ENCODE assay signal across 9 cellular contexts in genomic region chr1:12434686-12435085, GRCh38.
DNase-seq lines count a peak whose midpoint lies in the region; ATAC-seq and TF ChIP-seq lines count a peak whose summit lies in the region.
"Had no signal": no experiment of that assay in that cellular context is flagged by ENCODE, and none has a peak within 500 bp of the region (broad histone marks: within the 10 kb centered on the region; RNA-seq: fewer than 3 reads in every experiment).

No MANE protein-coding gene starts in this region.

- peaks cover 51% of the 10 kb centered on the region for H3K4me1 ChIP-seq in KMS-11 (ENCODE audit: low read depth, poor library complexity, severe bottlenecking)

- H4K20me1 ChIP-seq in KMS-11 (ENCODE audit: insufficient read depth), result no peaks in the 10 kb centered on the region

- H3K4me3 ChIP-seq in KMS-11 (IDR thresholded peaks at IDR 0.05; ENCODE audit: insufficient read depth, low read depth, low read length) (no peak overlapping the region), fibroblast of the aortic adventitia (ENCODE audit: low read depth, low read length) (no peak overlapping the region)

- no peak for DNase-seq in activated CD4-positive, alpha-beta memory T cell treated with anti-CD3 and anti-CD28 coated beads, Interleukin-2, amount 10 ng/mL, durations not matched to agents 7 days and 5 days
- DNase-seq in fibroblast of the aortic adventitia (ENCODE audit: low read depth) (peak; percentile 68), globus pallidus (ENCODE audit: low spot score) (no peak), SK-N-DZ (ENCODE audit: low spot score) (no peak)
- DNase-seq: amniotic stem cell, NCI-H1092 had no signal

- peak overlapping the region; percentile 42 for H3K4me3 Mint-ChIP-seq in activated CD4-positive, alpha-beta memory T cell treated with anti-CD3 and anti-CD28 coated beads, Interleukin-2, amount 10 ng/mL, durations not matched to agents 7 days and 5 days
- no peak overlapping the region for H3K4me3 Mint-ChIP-seq in stimulated activated memory B cell treated with anti-CD40 and anti-IgM and Interleukin-4, amounts not matched to agents 10 μg/mL and 1 μg/mL and 100 μg/mL, for 72 hours

- no peak for ATAC-seq in stimulated activated memory B cell treated with anti-CD40 and anti-IgM and Interleukin-4, amounts not matched to agents 10 μg/mL and 1 μg/mL and 100 μg/mL, for 72 hours
- no peak for ATAC-seq in HG03097 (IDR thresholded peaks at IDR 0.05; ENCODE audit: low FRiP score, unreplicated experiment)

- H3K9me3 Mint-ChIP-seq in activated CD4-positive, alpha-beta memory T cell treated with anti-CD3 and anti-CD28 coated beads, Interleukin-2, amount 10 ng/mL, durations not matched to agents 7 days and 5 days, result peaks cover 6% of the 10 kb centered on the region
- no peaks in the 10 kb centered on the region for H3K9me3 Mint-ChIP-seq in stimulated activated memory B cell treated with anti-CD40 and anti-IgM and Interleukin-4, amounts not matched to agents 10 μg/mL and 1 μg/mL and 100 μg/mL, for 72 hours

- no peaks in the 10 kb centered on the region for H3K27me3 ChIP-seq in KMS-11 (ENCODE audit: insufficient read depth, low read depth)

- CTCF ChIA-PET in activated CD4-positive, alpha-beta memory T cell treated with anti-CD3 and anti-CD28 coated beads, Interleukin-2, amount 10 ng/mL, durations not matched to agents 7 days and 5 days (lab: Charles Lee), result interaction anchor here (1.0 to 1.6 kb wide), 5 partner anchors 15 to 185 kb away, joined by 3 to 4 read pairs (median 3); no protein-coding TSS in a partner anchor

- H2AFZ ChIP-seq in KMS-11 (ENCODE audit: low read depth), result no peak overlapping the region

- peak overlapping the region; percentile 67 for H3K27ac Mint-ChIP-seq in activated CD4-positive, alpha-beta memory T cell treated with anti-CD3 and anti-CD28 coated beads, Interleukin-2, amount 10 ng/mL, durations not matched to agents 7 days and 5 days
- H3K27ac Mint-ChIP-seq in stimulated activated memory B cell treated with anti-CD40 and anti-IgM and Interleukin-4, amounts not matched to agents 10 μg/mL and 1 μg/mL and 100 μg/mL, for 72 hours, result peak overlapping the region; percentile 98

- H3K79me2 ChIP-seq in KMS-11 (ENCODE audit: insufficient read depth, low read depth), result no peaks in the 10 kb centered on the region

- H3K4me2 ChIP-seq in KMS-11, result peak overlapping the region; percentile 65

- peaks cover 35% of the 10 kb centered on the region for H3K36me3 Mint-ChIP-seq in activated CD4-positive, alpha-beta memory T cell treated with anti-CD3 and anti-CD28 coated beads, Interleukin-2, amount 10 ng/mL, durations not matched to agents 7 days and 5 days (ENCODE audit: low read depth)
- H3K36me3 Mint-ChIP-seq in stimulated activated memory B cell treated with anti-CD40 and anti-IgM and Interleukin-4, amounts not matched to agents 10 μg/mL and 1 μg/mL and 100 μg/mL, for 72 hours, result peaks cover 48% of the 10 kb centered on the region

- TF ChIP-seq CTCF in KMS-11 (conservative IDR thresholded peaks at IDR 0.05; ENCODE audit: low read depth, low read length) (no peak), fibroblast of the aortic adventitia (IDR thresholded peaks at IDR 0.05; ENCODE audit: insufficient read depth, low read length) (no peak)

- POLR2A ChIA-PET in activated CD4-positive, alpha-beta memory T cell treated with anti-CD3 and anti-CD28 coated beads, Interleukin-2, amount 10 ng/mL, durations not matched to agents 7 days and 5 days (lab: Charles Lee), result interaction anchor here (0.7 to 4.9 kb wide), 20 partner anchors 9 to 525 kb away, joined by 3 to 30 read pairs (median 4); partner anchors contain the start of gene DHRS3

- no peaks in the 10 kb centered on the region for H3K36me3 ChIP-seq in KMS-11 (ENCODE audit: insufficient read depth)

- H3K27me3 Mint-ChIP-seq in activated CD4-positive, alpha-beta memory T cell treated with anti-CD3 and anti-CD28 coated beads, Interleukin-2, amount 10 ng/mL, durations not matched to agents 7 days and 5 days, result peaks cover 2% of the 10 kb centered on the region
- H3K27me3 Mint-ChIP-seq in stimulated activated memory B cell treated with anti-CD40 and anti-IgM and Interleukin-4, amounts not matched to agents 10 μg/mL and 1 μg/mL and 100 μg/mL, for 72 hours, result no peaks in the 10 kb centered on the region

- no peak overlapping the region for H3K27ac ChIP-seq in KMS-11

- H3K9ac ChIP-seq in KMS-11, result no peak overlapping the region

- H3K4me1 Mint-ChIP-seq in activated CD4-positive, alpha-beta memory T cell treated with anti-CD3 and anti-CD28 coated beads, Interleukin-2, amount 10 ng/mL, durations not matched to agents 7 days and 5 days, result peaks cover 68% of the 10 kb centered on the region
- H3K4me1 Mint-ChIP-seq in stimulated activated memory B cell treated with anti-CD40 and anti-IgM and Interleukin-4, amounts not matched to agents 10 μg/mL and 1 μg/mL and 100 μg/mL, for 72 hours, result peaks cover 67% of the 10 kb centered on the region
